In the genomic region with DNA sequence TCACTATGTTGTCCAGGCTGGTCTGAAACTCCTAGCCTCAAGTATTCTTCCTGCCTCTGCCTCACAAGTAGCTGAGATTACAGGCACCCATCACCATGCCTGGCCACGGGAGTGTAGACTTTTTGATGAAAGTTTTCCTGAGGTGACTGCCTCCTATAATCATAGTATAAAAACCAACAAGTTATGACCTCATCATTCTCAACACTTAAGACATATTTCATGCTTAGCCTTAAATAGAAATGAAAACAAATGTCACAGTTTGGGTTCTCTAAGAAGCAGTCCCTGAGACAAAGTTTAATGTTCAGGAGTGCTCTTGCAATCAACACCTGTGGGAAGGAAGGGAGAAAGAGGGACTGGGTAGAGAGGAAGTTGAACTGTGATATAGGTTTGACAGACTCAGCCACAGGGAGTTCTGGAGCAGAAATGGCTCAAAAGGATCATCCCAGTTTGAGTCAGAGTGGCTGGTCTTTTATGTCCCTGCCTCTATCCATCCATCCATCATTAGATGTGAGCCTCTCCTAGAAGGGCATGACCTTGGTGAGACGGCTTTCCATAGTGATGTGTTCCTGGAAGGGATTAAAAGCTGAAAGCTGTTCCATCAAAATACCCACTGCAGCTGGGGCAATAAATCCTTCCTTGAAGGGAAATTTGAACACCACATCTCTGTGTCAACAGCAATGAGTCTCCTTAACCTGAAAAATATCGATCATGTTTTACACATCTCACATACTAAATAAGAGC, we compare ENCODE assay signal across 16 cellular contexts. TPM values are rescaled to one million over a fixed set of nuclear protein-coding genes. Genes with fewer than 3 reads are reported as not detected.
DNase-seq lines count a peak whose midpoint lies in the region; ATAC-seq, FAIRE-seq and TF ChIP-seq lines count a peak whose summit lies in the region.
"Had no signal": no experiment of that assay in that cellular context is flagged by ENCODE, and none has a peak within 500 bp of the region (broad histone marks: within the 10 kb centered on the region; RNA-seq: fewer than 3 reads in every experiment).

No MANE protein-coding gene starts in this region.

- no peak overlapping the region for H3K4me3 Mint-ChIP-seq in nephron progenitor cell
- H3K4me3 Mint-ChIP-seq: CD4-positive, alpha-beta memory T cell had no signal

- TF ChIP-seq CTCF in WERI-Rb-1 (IDR thresholded peaks at IDR 0.05; ENCODE audit: low read depth, low read length): no peak
- no peak for TF ChIP-seq CTCF in nephron progenitor cell (IDR thresholded peaks at IDR 0.05)

- H3K27me3 ChIP-seq in WERI-Rb-1 (ENCODE audit: insufficient read depth, low read depth, severe bottlenecking): no peaks in the 10 kb centered on the region
- H3K27me3 ChIP-seq: BE2C had no signal

- peaks cover 36% of the 10 kb centered on the region for H3K36me3 Mint-ChIP-seq in nephron progenitor cell (ENCODE audit: low read depth)

- H3K9me3 Mint-ChIP-seq in nephron progenitor cell: peaks cover 30% of the 10 kb centered on the region

- ATAC-seq in GM19467 (IDR thresholded peaks at IDR 0.05; ENCODE audit: unreplicated experiment): no peak
- ATAC-seq: GM12878 had no signal

- H3K4me3 ChIP-seq in WERI-Rb-1 (ENCODE audit: low read depth, low read length): no peak overlapping the region
- H3K4me3 ChIP-seq: GM12878 had no signal

- no peaks in the 10 kb centered on the region for H3K36me3 ChIP-seq in WERI-Rb-1
- H3K36me3 ChIP-seq: BE2C had no signal

- peak overlapping the region; percentile 19 for H3K27ac Mint-ChIP-seq in nephron progenitor cell
- H3K27ac Mint-ChIP-seq: CD4-positive, alpha-beta memory T cell had no signal

- TF ChIP-seq POLR2A in H54 (IDR thresholded peaks at IDR 0.05; ENCODE audit: low read depth, low read length): no peak

- DNase-seq in H54 (ENCODE audit: insufficient read length, low spot score) (no peak), LHCN-M2 (ENCODE audit: low read depth) (peak; percentile 68), WERI-Rb-1 (peak; percentile 46), nephron progenitor cell (no peak), NOMO-1 treated with dmso at 0.1 percent for 144 hours (lab: John Stamatoyannopoulos, UW; ENCODE audit: unreplicated experiment) (no peak), cerebellum (ENCODE audit: low spot score) (no peak), T1000 (lab: John Stamatoyannopoulos, UW) (no peak)
- DNase-seq: BE2C; CD4-positive, alpha-beta memory T cell; DMS79; HCEC 1CT had no signal

- peaks cover 29% of the 10 kb centered on the region for H3K4me1 Mint-ChIP-seq in nephron progenitor cell
- H3K4me1 Mint-ChIP-seq: CD4-positive, alpha-beta memory T cell had no signal

- no peak overlapping the region for H3K27ac ChIP-seq in WERI-Rb-1
- H3K27ac ChIP-seq: C4-2B had no signal

- H3K27me3 Mint-ChIP-seq in nephron progenitor cell (ENCODE audit: low read depth, poor library complexity): peaks cover 3% of the 10 kb centered on the region

- H3K9me3 ChIP-seq in WERI-Rb-1 (ENCODE audit: severe bottlenecking): peaks cover 2% of the 10 kb centered on the region
- H3K9me3 ChIP-seq: BE2C had no signal

- FAIRE-seq in H54 (lab: Jason Lieb, UNC): peak; percentile 38
- FAIRE-seq: A204.1, GM12878, H1 had no signal

RNA-seq across cellular contexts. Expression of gene ABHD5, which starts 16.2 kb away (rescaled TPM):
- total RNA-seq in LHCN-M2 (2014; rRNA removed) (32.3 and 34.6 TPM in 2 replicates), cerebellum (26.6 TPM)
- 25.4 TPM for polyA plus RNA-seq in LHCN-M2 (2012)

RNA-seq across cellular contexts. Expression of gene ANO10, which starts 52.7 kb away (rescaled TPM):
- total RNA-seq in LHCN-M2 (2014; rRNA removed) (46.4 and 50.9 TPM in 2 replicates), cerebellum (25.1 TPM)
- 41.9 TPM for polyA plus RNA-seq in LHCN-M2 (2012)

Comparison
In these comparisons a context has a peak if more than half of its experiments do, and no peak if none do; other contexts are left out.
1. DNase-seq: peak in LHCN-M2 (single experiment) and WERI-Rb-1 (single experiment); none in H54 (single experiment), nephron progenitor cell (single experiment), NOMO-1 treated with dmso at 0.1 percent for 144 hours (single experiment), cerebellum (single experiment) and T1000 (single experiment).